1 cellular context compared by ENCODE assay signal in genomic region chr14:89359477-89360222, GRCh38.
TF ChIP-seq lines count a peak whose summit lies in the region.

No MANE protein-coding gene starts in this region.

TF ChIP-seq in SK-N-SH treated with all-trans-retinoic acid at 6 μM for 48 hours, 23 proteins besides CTCF, POLR2A, EP300 and RAD21 (continued from another document):
- TF ChIP-seq CREB5 (CRISPR knock-in tag; IDR thresholded peaks at IDR 0.05; ENCODE audit: low read depth) (no peak), CSRNP3 (CRISPR knock-in tag; IDR thresholded peaks at IDR 0.05) (no peak), TCF4 (CRISPR knock-in tag; IDR thresholded peaks at IDR 0.05; ENCODE audit: borderline replicate concordance) (no peak), PATZ1 (CRISPR knock-in tag; IDR thresholded peaks at IDR 0.05; ENCODE audit: borderline replicate concordance) (no peak), ZNF565 (CRISPR knock-in tag; conservative IDR thresholded peaks at IDR 0.05; ENCODE audit: low read depth) (no peak), ZNF70 (CRISPR knock-in tag; IDR thresholded peaks at IDR 0.05) (no peak), CSDC2 (CRISPR knock-in tag; IDR thresholded peaks at IDR 0.05) (no peak), OSR1 (CRISPR knock-in tag; IDR thresholded peaks at IDR 0.05) (no peak), PPARA (CRISPR knock-in tag; IDR thresholded peaks at IDR 0.05; ENCODE audit: borderline replicate concordance) (no peak), ZNF8 (CRISPR knock-in tag; IDR thresholded peaks at IDR 0.05) (no peak)
